ENCODE assay signal across 18 cellular contexts in the genomic region with DNA sequence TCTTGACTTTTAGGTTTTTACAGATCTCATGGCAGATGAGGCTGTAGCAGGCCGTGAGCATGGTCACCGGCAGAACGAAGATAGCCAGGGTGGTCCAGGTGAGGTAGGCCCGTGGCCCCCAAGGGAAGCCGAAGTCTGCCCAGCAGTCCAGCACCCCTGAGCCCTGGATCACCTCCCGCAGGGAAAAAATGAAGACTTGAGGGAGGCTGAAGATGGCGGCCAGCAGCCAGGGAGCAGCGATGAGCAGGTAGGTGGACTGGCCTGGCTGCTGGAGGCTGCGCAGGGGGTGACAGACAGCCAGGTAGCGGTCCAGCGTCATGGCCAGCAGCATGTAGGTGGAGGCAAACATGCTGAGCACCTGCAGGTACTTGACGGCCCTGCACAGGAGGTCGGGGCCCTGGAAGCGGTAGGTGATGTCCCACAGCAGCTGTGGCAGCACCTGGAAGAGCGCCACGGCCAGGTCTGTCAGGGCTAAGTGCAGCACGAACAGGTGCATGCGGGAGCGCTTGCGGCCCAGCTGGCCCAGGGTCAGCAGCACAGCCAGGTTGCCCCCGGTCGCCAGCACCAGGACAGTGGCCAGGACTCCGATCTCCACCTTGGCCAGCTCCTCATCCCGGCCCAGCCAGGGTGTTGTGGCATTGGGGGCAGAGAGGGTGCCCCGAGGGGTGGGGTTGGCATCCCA. TPM values are rescaled to one million over a fixed set of nuclear protein-coding genes. Genes with fewer than 3 reads are reported as not detected.
DNase-seq lines count a peak whose midpoint lies in the region; ATAC-seq lines count a peak whose summit lies in the region.
"Had no signal": no experiment of that assay in that cellular context is flagged by ENCODE, and none has a peak within 500 bp of the region (broad histone marks: within the 10 kb centered on the region; RNA-seq: fewer than 3 reads in every experiment).

No MANE protein-coding gene starts in this region.

- no peak overlapping the region for H3K27ac ChIP-seq in iPS-18a (ENCODE audit: low read length)
- H3K27ac ChIP-seq: esophagus muscularis mucosa, parathyroid adenoma had no signal

- H3K36me3 Mint-ChIP-seq in T-helper 17 cell (ENCODE audit: low read depth): peaks cover 10% of the 10 kb centered on the region
- H3K36me3 Mint-ChIP-seq in stimulated activated naive B cell treated with anti-CD40 and anti-IgM and Interleukin-4, amounts not matched to agents 10 μg/mL and 1 μg/mL and 100 μg/mL, for 72 hours: peaks cover 1 to 3% of the 10 kb centered on the region in 2 donors

- no peak overlapping the region for H3K9ac ChIP-seq in iPS-18a (ENCODE audit: low read length)
- H3K9ac ChIP-seq: parathyroid adenoma had no signal

- peak overlapping the region; percentile 65 for H3K4me3 ChIP-seq in iPS-18a (ENCODE audit: low read length)

- H3K9me3 ChIP-seq in T-helper 17 cell (ENCODE audit: control insufficient read depth, low read length, poor library complexity, severe bottlenecking) (no peaks in the 10 kb centered on the region), iPS-18a (ENCODE audit: control insufficient read depth, low read depth, low read length) (peaks cover 6% of the 10 kb centered on the region)

- H3K27ac Mint-ChIP-seq in T-helper 17 cell: no peak overlapping the region
- peak overlapping the region; percentile 63 for H3K27ac Mint-ChIP-seq in stimulated activated naive B cell treated with anti-CD40 and anti-IgM and Interleukin-4, amounts not matched to agents 10 μg/mL and 1 μg/mL and 100 μg/mL, for 72 hours

- H3K4me1 ChIP-seq in iPS-18a (ENCODE audit: control insufficient read depth, low read depth, low read length): peaks cover 6% of the 10 kb centered on the region

- peaks cover 12% of the 10 kb centered on the region for H3K4me1 Mint-ChIP-seq in T-helper 17 cell
- peaks cover 25 to 35% of the 10 kb centered on the region in 2 donors for H3K4me1 Mint-ChIP-seq in stimulated activated naive B cell treated with anti-CD40 and anti-IgM and Interleukin-4, amounts not matched to agents 10 μg/mL and 1 μg/mL and 100 μg/mL, for 72 hours

- no peak for ATAC-seq in T-helper 17 cell
- ATAC-seq in stimulated activated naive B cell treated with anti-CD40 and anti-IgM and Interleukin-4, amounts not matched to agents 10 μg/mL and 1 μg/mL and 100 μg/mL, for 72 hours (replicated peaks): no peak
- ATAC-seq in GM18861 (IDR thresholded peaks at IDR 0.05; ENCODE audit: unreplicated experiment): no peak
- ATAC-seq in HG03342 (IDR thresholded peaks at IDR 0.05; ENCODE audit: unreplicated experiment): no peak

- H3K36me3 ChIP-seq in iPS-18a (ENCODE audit: control insufficient read depth, low read depth, low read length): no peaks in the 10 kb centered on the region
- H3K36me3 ChIP-seq: esophagus muscularis mucosa had no signal

- H3K27me3 Mint-ChIP-seq in T-helper 17 cell: peaks cover 69% of the 10 kb centered on the region
- peaks cover 31 to 52% of the 10 kb centered on the region in 2 donors for H3K27me3 Mint-ChIP-seq in stimulated activated naive B cell treated with anti-CD40 and anti-IgM and Interleukin-4, amounts not matched to agents 10 μg/mL and 1 μg/mL and 100 μg/mL, for 72 hours

- H3K9me3 Mint-ChIP-seq in stimulated activated naive B cell treated with anti-CD40 and anti-IgM and Interleukin-4, amounts not matched to agents 10 μg/mL and 1 μg/mL and 100 μg/mL, for 72 hours: peaks cover 3% of the 10 kb centered on the region in 2 donors

- H3K27me3 ChIP-seq in iPS-18a (ENCODE audit: control insufficient read depth, insufficient read depth, low read length): peaks cover 41% of the 10 kb centered on the region

- DNase-seq in activated CD8-positive, alpha-beta memory T cell treated with anti-CD3 and anti-CD28 coated beads, Interleukin-2, amount 50 U/mL, for 48 hours: peak; percentile 38
- DNase-seq in activated CD8-positive, alpha-beta memory T cell treated with anti-CD3 and anti-CD28 coated beads for 24 hours: no peak
- no peak for DNase-seq in T-helper 17 cell
- no peak for DNase-seq in stimulated activated naive B cell treated with anti-CD40 and anti-IgM and Interleukin-4, amounts not matched to agents 10 μg/mL and 1 μg/mL and 100 μg/mL, for 72 hours
- DNase-seq in NCI-H2227 (lab: John Stamatoyannopoulos, UW; ENCODE audit: unreplicated experiment): no peak
- DNase-seq: amniotic stem cell, cortex of kidney, HCEC 1CT, NCI-H446, SW 1271 had no signal

- H3K4me3 Mint-ChIP-seq in T-helper 17 cell: peak overlapping the region; percentile 86
- H3K4me3 Mint-ChIP-seq in stimulated activated naive B cell treated with anti-CD40 and anti-IgM and Interleukin-4, amounts not matched to agents 10 μg/mL and 1 μg/mL and 100 μg/mL, for 72 hours: peak overlapping the region; percentile 68 to 73

RNA-seq across cellular contexts. Expression of a gene that starts 0.9 kb away (rescaled TPM):
- not detected for total RNA-seq in T-helper 17 cell
- total RNA-seq: esophagus muscularis mucosa, lung microvascular endothelial cell, MCF 10A, temporal lobe had no signal
